8 cellular contexts compared by ENCODE assay signal in genomic region chr10:23095966-23096813, GRCh38. TPM values are rescaled to one million over a fixed set of nuclear protein-coding genes. Genes with fewer than 3 reads are reported as not detected.
A peak's percentile ranks its signal among the peaks of the same experiment; 100 is the strongest.
DNase-seq lines count a peak whose midpoint lies in the region; ATAC-seq, FAIRE-seq and TF ChIP-seq lines count a peak whose summit lies in the region.

No MANE protein-coding gene starts in this region.

- H3K4me3 ChIP-seq in GM12878 (peak overlapping the region; percentile 83), iPS DF 6.9 (ENCODE audit: low read length) (peak overlapping the region; percentile 80; the same call in 1 of the 2 replicates), retinal pigment epithelial cell (ENCODE audit: low read length) (peak overlapping the region; percentile 64)

- peaks cover 4% of the 10 kb centered on the region for H3K79me2 ChIP-seq in GM12878 (ENCODE audit: control insufficient read depth, insufficient read depth, low read length)

- peak overlapping the region; percentile 98 for H3K4me2 ChIP-seq in GM12878 (ENCODE audit: control insufficient read depth, insufficient read depth)

- TF ChIP-seq CTCF in GM12878 (IDR thresholded peaks at IDR 0.05 in 2 of 3, conservative IDR thresholded peaks at IDR 0.05 in 1 of 3; ENCODE audit: control insufficient read depth in 2 of 3, extremely low read depth in 1 of 3, insufficient read depth in 1 of 3, low read depth in 3 of 3, low read length in 3 of 3) (no peak), retinal pigment epithelial cell (conservative IDR thresholded peaks at IDR 0.05; ENCODE audit: low read depth, low read length) (no peak)

- 21% methylated on average over 21 of the region's 21 CpGs for WGBS in GM12878 (ENCODE audit: insufficient coverage, insufficient replicate concordance, low lambda C conversion rate, missing lambda C conversion rate)
- no CpG with 5 or more reads among the region's 21 CpGs for WGBS in iPS DF 6.9 (ENCODE audit: insufficient coverage, insufficient read length)

- no peaks in the 10 kb centered on the region; the same call in 2 of the 3 replicates for H3K9me3 ChIP-seq in GM12878 (replicated peaks; ENCODE audit: control insufficient read depth, insufficient read depth, low read length)
- H3K9me3 ChIP-seq in iPS DF 6.9 (ENCODE audit: control insufficient read depth, insufficient read depth, low read length), result no peaks in the 10 kb centered on the region

- H3K27me3 ChIP-seq in GM12878 (replicated peaks in 1 of 2; ENCODE audit: control insufficient read depth in 2 of 2, insufficient read depth in 2 of 2, low read length in 1 of 2) (no peaks in the 10 kb centered on the region), iPS DF 6.9 (ENCODE audit: control insufficient read depth, insufficient read depth, low read length) (no peaks in the 10 kb centered on the region)

- in situ Hi-C loops in GM12878 (cut with MboI), result no loop called here

- H3K9ac ChIP-seq in GM12878 (ENCODE audit: control insufficient read depth, insufficient read depth, low read length), result peak overlapping the region; percentile 52

- TF ChIP-seq EP300 in GM12878 (IDR thresholded peaks at IDR 0.05; ENCODE audit: borderline replicate concordance in 1 of 2, control insufficient read depth in 1 of 2, low read depth in 2 of 2, low read length in 2 of 2), result no peak

- no peak for TF ChIP-seq RAD21 in GM12878 (IDR thresholded peaks at IDR 0.05; ENCODE audit: insufficient read depth, low read depth, low read length)

- TF ChIP-seq POLR2A in GM12878 (IDR thresholded peaks at IDR 0.05; ENCODE audit: low read depth, low read length), result no peak

- FAIRE-seq in GM19239 (lab: Jason Lieb, UNC) (peak; percentile 60), GM12878 (lab: Jason Lieb, UNC) (no peak)

- H3K36me3 ChIP-seq in GM12878 (ENCODE audit: control insufficient read depth in 2 of 2, insufficient read depth in 2 of 2, low read length in 1 of 2) (no peaks in the 10 kb centered on the region), iPS DF 6.9 (ENCODE audit: control insufficient read depth, insufficient read depth, low read length) (no peaks in the 10 kb centered on the region)

- ATAC-seq in HG03175 (IDR thresholded peaks at IDR 0.05; ENCODE audit: unreplicated experiment), result peak; percentile 67
- ATAC-seq in SK-N-SH treated with all-trans-retinoic acid at 6 μM for 48 hours, result peak; percentile 60
- peak; percentile 77 for ATAC-seq in GM12878

- CTCF ChIA-PET in GM12878 (lab: Yijun Ruan, JAX), result interaction anchor here (1.1 kb wide), 1 partner anchor 61 kb away, joined by 3 read pairs; no protein-coding TSS in a partner anchor

- H3K27ac ChIP-seq in GM12878 (ENCODE audit: control insufficient read depth, insufficient read depth) (peak overlapping the region; percentile 68), iPS DF 6.9 (ENCODE audit: low read length) (no peak overlapping the region)

- POLR2A ChIA-PET in GM12878 (lab: Charles Lee), result no interaction called here

- RAD21 ChIA-PET in GM12878 (lab: Charles Lee; ENCODE audit: unreplicated experiment), result no interaction called here

- intact Hi-C loops in GM12878 (cut with micrococcal nuclease; ENCODE audit: unreplicated experiment), result no loop called here

- SMC1A ChIA-PET in GM12878 (lab: Charles Lee; ENCODE audit: uncharacterized antibody, unreplicated experiment), result interaction anchor here (0.5 to 1.5 kb wide), 2 partner anchors 19 to 1555 kb away, joined by 3 to 4 read pairs; no protein-coding TSS in a partner anchor

- DNase-seq in CMK (ENCODE audit: low read depth), result peak; percentile 11
- peak; percentile 28 for DNase-seq in GM19239 (ENCODE audit: insufficient read length, low spot score)
- DNase-seq in GM12878 (ENCODE audit: low read depth, low spot score), result no peak
- no peak for DNase-seq in iPS DF 6.9 (ENCODE audit: low read depth, low spot score)
- DNase-seq in retinal pigment epithelial cell (ENCODE audit: low read depth), result no peak
- DNase-seq in amniotic stem cell (lab: John Stamatoyannopoulos, UW), result no peak

- H4K20me1 ChIP-seq in GM12878 (ENCODE audit: control insufficient read depth, insufficient read depth), result no peaks in the 10 kb centered on the region

- H2AFZ ChIP-seq in GM12878 (ENCODE audit: control insufficient read depth, low read depth, low read length), result peak overlapping the region; percentile 83

- BruUV-seq in GM12878 (replicated peaks; lab: Mats Ljungman, UMichigan), result no TSS peak

- H3K4me1 ChIP-seq in GM12878 (ENCODE audit: control insufficient read depth, insufficient read depth, low read length), result peaks cover 8% of the 10 kb centered on the region
- H3K4me1 ChIP-seq in iPS DF 6.9 (ENCODE audit: control insufficient read depth, insufficient read depth, low read length), result peaks cover 4% of the 10 kb centered on the region; the same call in 1 of the 2 replicates

TF ChIP-seq in SK-N-SH treated with all-trans-retinoic acid at 6 μM for 48 hours, 23 proteins besides CTCF, POLR2A, EP300 and RAD21 (continues in another document):
- TF ChIP-seq CSDC2 (CRISPR knock-in tag; IDR thresholded peaks at IDR 0.05) (no peak), ZFP30 (CRISPR knock-in tag; IDR thresholded peaks at IDR 0.05) (no peak), TSHZ2 (CRISPR knock-in tag; IDR thresholded peaks at IDR 0.05) (no peak)

TF ChIP-seq in GM12878, 131 proteins besides CTCF, POLR2A, EP300 and RAD21:
- TF ChIP-seq MEF2B (IDR thresholded peaks at IDR 0.05; ENCODE audit: partially characterized antibody, poor library complexity, severe bottlenecking) (peak; percentile 32), EED (IDR thresholded peaks at IDR 0.05; ENCODE audit: low read depth) (no peak), YY1 (IDR thresholded peaks at IDR 0.05; ENCODE audit: low read depth, low read length) (peak; percentile 58; the same call in 1 of the 2 replicates)

RNA-seq across cellular contexts. Expression of gene MSRB2, which starts 0.8 kb away (rescaled TPM):
- 0.63 and 1.7 TPM in 2 replicates for total RNA-seq in GM12878 (2013; cell fraction: nucleolus; rRNA removed)
- 6.4 and 7.9 TPM in 2 replicates for total RNA-seq in GM12878 (2014; rRNA removed)
- 4.2 and 4.9 TPM in 2 replicates for total RNA-seq in GM12878 (2014; rRNA removed; fragmentation: Illumina TruSeq; extraction: Trizol)
- total RNA-seq in GM12878 (2021), result 7.1 and 9.8 TPM in 2 replicates
- polyA plus RNA-seq in GM12878 (2011; ENCODE audit: low read depth), result 4.1 TPM
- 6.7 and 7.8 TPM in 2 replicates for polyA plus RNA-seq in GM12878 (2011; rRNA removed)
- 4.1 and 4.4 TPM in 2 replicates for polyA plus RNA-seq in GM12878 (2011; cell fraction: cytosol; rRNA removed)
- polyA plus RNA-seq in GM12878 (2011; cell fraction: nucleus; rRNA removed), result 2.8 and 4.7 TPM in 2 replicates
- 9.7 and 12.3 TPM in 2 replicates for polyA plus RNA-seq in GM12878 (2012)
- 2.6 and 4.0 TPM in 2 replicates for polyA plus RNA-seq in GM12878 (2014; fragmentation: Illumina TruSeq; extraction: Trizol)
- polyA plus RNA-seq in GM12878 (2014; fragmentation: Nextera tagmentation; extraction: Ambion mirVana), result 1 to 10 TPM; 1.5 to 3.5 TPM
- 6.0 and 7.6 TPM in 2 replicates for polyA plus RNA-seq in GM12878 (2014; rRNA removed)
- 10 to 100 TPM; 18.5 to 18.6 TPM for polyA plus RNA-seq in GM12878 (2016; fragmentation: Nextera tagmentation; extraction: Ambion mirVana)
- 1.4 and 2.1 TPM in 2 replicates for polyA minus RNA-seq in GM12878 (2011; rRNA and poly(A)+ RNA removed)
- polyA minus RNA-seq in GM12878 (2011; cell fraction: cytosol; rRNA and poly(A)+ RNA removed), result 1.1 TPM in 1 of 2 replicates, not detected in the other
- polyA minus RNA-seq in GM12878 (2011; cell fraction: nucleus; rRNA and poly(A)+ RNA removed), result 0.24 and 1.1 TPM in 2 replicates

Comparison
In these comparisons a context has a peak if more than half of its experiments do, and no peak if none do; other contexts are left out.
1. DNase-seq: peak in CMK (single experiment) and GM19239 (single experiment); none in GM12878 (single experiment), iPS DF 6.9 (single experiment), retinal pigment epithelial cell (single experiment) and amniotic stem cell (single experiment).
2. Peak in every context shown above with its lines, with median percentiles within 50 percentile points of each other: ATAC-seq and H3K4me3 ChIP-seq.